Comparison of ENCODE assay signal across 7 cellular contexts in genomic region chr19:57406516-57407123, GRCh38. TPM values are rescaled to one million over a fixed set of nuclear protein-coding genes. Genes with fewer than 3 reads are reported as not detected.
DNase-seq lines count a peak whose midpoint lies in the region; ATAC-seq, FAIRE-seq and TF ChIP-seq lines count a peak whose summit lies in the region.

No MANE protein-coding gene starts in this region.

- DNase-seq in GM18507 (ENCODE audit: extremely low spot score, insufficient read length, low read depth): peak; percentile 44
- peak; percentile 3 for DNase-seq in NCI-H2081 treated with DMSO at 0.1 percent for 48 hours (lab: John Stamatoyannopoulos, UW)
- DNase-seq in mammary epithelial cell: peak; percentile 58
- DNase-seq in kidney epithelial cell (ENCODE audit: low read depth): no peak
- DNase-seq in stimulated activated CD8-positive, alpha-beta memory T cell treated with anti-CD3 and anti-CD28 coated beads, Interleukin-12 subunit alpha, Interleukin-12 subunit beta, amount 100 ng/mL, for 1 hour (ENCODE audit: low read depth): peak; percentile 49
- DNase-seq in DMS153 treated with DMSO at 0.1 percent for 48 hours (lab: John Stamatoyannopoulos, UW; ENCODE audit: unreplicated experiment): no peak

- peak; percentile 38 to 46 for ATAC-seq in activated CD4-positive, CD25-positive, alpha-beta regulatory T cell treated with anti-CD3 and anti-CD28 coated beads, Interleukin-2, amount 50 U/mL, for 24 hours

- no peak overlapping the region for H3K9ac ChIP-seq in mammary epithelial cell (ENCODE audit: insufficient read depth, low read length)

- H2AFZ ChIP-seq in mammary epithelial cell (ENCODE audit: low read depth, low read length): peak overlapping the region; percentile 58

- WGBS in mammary epithelial cell (ENCODE audit: low coverage, missing lambda C conversion rate): 9% methylated on average over 8 of the region's 8 CpGs

- TF ChIP-seq CTCF in mammary epithelial cell (conservative IDR thresholded peaks at IDR 0.05 in 1 of 2, IDR thresholded peaks at IDR 0.05 in 1 of 2; ENCODE audit: extremely low read depth in 1 of 2, insufficient read depth in 1 of 2, low read depth in 1 of 2, low read length in 2 of 2) (peak; percentile 84 to 92), kidney epithelial cell (IDR thresholded peaks at IDR 0.05; ENCODE audit: insufficient read depth, low read length, poor library complexity, severe bottlenecking) (peak; percentile 61)

- H3K4me3 ChIP-seq in mammary epithelial cell (replicated peaks in 1 of 3; ENCODE audit: insufficient read depth in 1 of 3, low read depth in 2 of 3, low read length in 3 of 3): no peak overlapping the region
- no peak overlapping the region for H3K4me3 ChIP-seq in kidney epithelial cell (ENCODE audit: low read depth, low read length)

- no peaks in the 10 kb centered on the region for H4K20me1 ChIP-seq in mammary epithelial cell (ENCODE audit: insufficient read depth, low read length)

- H3K4me1 ChIP-seq in mammary epithelial cell (ENCODE audit: insufficient read depth, low read length): no peaks in the 10 kb centered on the region

- no peaks in the 10 kb centered on the region for H3K9me3 ChIP-seq in mammary epithelial cell (replicated peaks; ENCODE audit: insufficient read depth, low read length)

- H3K4me2 ChIP-seq in mammary epithelial cell (ENCODE audit: insufficient read depth, low read depth, low read length): no peak overlapping the region

- CTCF ChIA-PET in mammary epithelial cell (lab: Charles Lee; ENCODE audit: low non-redundant PET): no interaction called here

- intact Hi-C loops in mammary epithelial cell (cut with micrococcal nuclease): loop anchor here (1.0 to 10.0 kb wide), 7 partner anchors 121 to 1112 kb away; partner anchors contain the start of genes ZBTB45, ZNF134, ZNF549 and ZNF671

- no TSS peak for BruUV-seq in mammary epithelial cell (replicated peaks; lab: Mats Ljungman, UMichigan)

- dilution Hi-C loops in mammary epithelial cell (cut with HindIII; ENCODE audit: low sequenced_read_pairs): no loop called here

- FAIRE-seq in GM18507 (lab: Jason Lieb, UNC): peak; percentile 35

- peaks cover 6% of the 10 kb centered on the region for H3K79me2 ChIP-seq in mammary epithelial cell (ENCODE audit: insufficient read depth, low read length)

- no peak overlapping the region for H3K27ac ChIP-seq in mammary epithelial cell (ENCODE audit: insufficient read depth, low read depth, low read length)

- no peaks in the 10 kb centered on the region for H3K27me3 ChIP-seq in mammary epithelial cell (ENCODE audit: insufficient read depth, low read length)
- no peaks in the 10 kb centered on the region for H3K27me3 ChIP-seq in kidney epithelial cell (ENCODE audit: control insufficient read depth, insufficient read depth, low read length)

- in situ Hi-C loops in mammary epithelial cell (cut with MboI; ENCODE audit: low sequenced_read_pairs in 2 of 2): loop anchor here in 1 of 2 donors (10.0 kb wide), 1 partner anchor 748 kb away; the partner anchor contains the start of gene ZNF329

- H3K36me3 ChIP-seq in mammary epithelial cell (ENCODE audit: insufficient read depth, low read length): no peaks in the 10 kb centered on the region
- no peaks in the 10 kb centered on the region for H3K36me3 ChIP-seq in kidney epithelial cell (ENCODE audit: control insufficient read depth, insufficient read depth, low read length)

RNA-seq across cellular contexts. Expression of gene ZNF17, which starts 4.3 kb away (rescaled TPM):
- total RNA-seq in mammary epithelial cell: 10 to 100 TPM in 1 of 2 donors, 1 to 10 TPM in 1; 6.0 to 13.8 TPM
- 3.3 TPM for polyA plus RNA-seq in mammary epithelial cell
- polyA minus RNA-seq in mammary epithelial cell: 6.5 TPM
- 4.5 and 6.3 TPM in 2 replicates for total RNA-seq in kidney epithelial cell

RNA-seq across cellular contexts. Expression of gene ZNF548, which starts 17.0 kb away (rescaled TPM):
- total RNA-seq in mammary epithelial cell (10 to 100 TPM; 15.2 to 25.8 TPM), kidney epithelial cell (12.4 and 13.1 TPM in 2 replicates)
- polyA plus RNA-seq in mammary epithelial cell: 6.8 TPM
- polyA minus RNA-seq in mammary epithelial cell: 8.3 TPM

RNA-seq across cellular contexts. Expression of gene ZNF749, which starts 28.5 kb away (rescaled TPM):
- total RNA-seq in mammary epithelial cell (10 to 100 TPM; 13.3 to 14.6 TPM), kidney epithelial cell (10.4 and 14.3 TPM in 2 replicates)
- 17.0 TPM for polyA plus RNA-seq in mammary epithelial cell
- 20.1 TPM for polyA minus RNA-seq in mammary epithelial cell

RNA-seq across cellular contexts. Expression of gene TRAPPC2B, which starts 43.3 kb away (rescaled TPM):
- 1 to 10 TPM; 4.9 to 9.3 TPM for total RNA-seq in mammary epithelial cell
- polyA plus RNA-seq in mammary epithelial cell: 16.3 TPM
- polyA minus RNA-seq in mammary epithelial cell: not detected
- 16.4 and 28.7 TPM in 2 replicates for total RNA-seq in kidney epithelial cell

RNA-seq across cellular contexts. Expression of gene ZNF547, which starts 43.3 kb away (rescaled TPM):
- total RNA-seq in mammary epithelial cell (1 to 10 TPM; 2.3 to 4.3 TPM), kidney epithelial cell (1.7 and 6.0 TPM in 2 replicates)
- 1.8 TPM for polyA plus RNA-seq in mammary epithelial cell
- 2.9 TPM for polyA minus RNA-seq in mammary epithelial cell

Comparison
In these comparisons a context has a peak if more than half of its experiments do, and no peak if none do; other contexts are left out.
1. DNase-seq: peak in GM18507 (single experiment), NCI-H2081 treated with DMSO at 0.1 percent for 48 hours (single experiment), mammary epithelial cell (single experiment) and stimulated activated CD8-positive, alpha-beta memory T cell treated with anti-CD3 and anti-CD28 coated beads, Interleukin-12 subunit alpha, Interleukin-12 subunit beta, amount 100 ng/mL, for 1 hour (single experiment); none in kidney epithelial cell (single experiment) and DMS153 treated with DMSO at 0.1 percent for 48 hours (single experiment).